ENCODE assay signal across 9 cellular contexts in the genomic region with DNA sequence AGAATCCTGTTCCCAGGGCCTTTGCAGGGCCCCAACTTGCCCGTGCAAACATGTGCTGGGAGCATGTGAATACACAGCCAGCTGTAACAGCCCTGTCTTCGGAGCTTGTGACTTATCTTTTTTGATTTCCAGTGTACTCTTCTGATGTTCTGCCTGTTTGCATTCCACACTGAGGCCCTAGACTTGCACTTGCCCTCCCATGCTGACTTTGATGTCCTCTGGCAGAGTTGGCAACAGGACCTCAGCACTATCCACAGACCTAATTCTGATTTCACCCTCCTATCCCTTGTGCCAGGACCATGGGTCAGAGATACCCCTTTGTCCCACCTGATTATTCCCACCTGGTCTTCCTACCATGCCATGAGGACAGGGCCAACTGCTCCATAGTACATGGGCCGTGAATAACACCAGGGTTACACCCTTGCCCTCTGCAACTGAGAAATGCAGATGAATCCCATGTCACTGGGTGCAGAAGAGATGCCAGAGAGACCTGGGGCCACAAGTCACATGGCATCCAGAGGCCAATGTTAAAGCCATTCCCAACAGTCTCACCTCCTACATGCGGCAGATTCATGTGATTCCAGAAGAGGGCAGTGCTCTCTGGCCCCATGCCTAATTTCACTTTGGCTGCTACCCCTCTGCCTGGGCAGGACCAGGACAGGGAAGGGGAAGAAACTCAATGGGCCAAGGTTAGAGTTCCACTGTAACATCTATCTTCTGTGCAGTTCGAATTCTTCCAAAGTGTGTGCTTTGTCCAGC. TPM values are rescaled to one million over a fixed set of nuclear protein-coding genes. Genes with fewer than 3 reads are reported as not detected.
DNase-seq lines count a peak whose midpoint lies in the region; ATAC-seq, FAIRE-seq and TF ChIP-seq lines count a peak whose summit lies in the region.
"Had no signal": no experiment of that assay in that cellular context is flagged by ENCODE, and none has a peak within 500 bp of the region (broad histone marks: within the 10 kb centered on the region; RNA-seq: fewer than 3 reads in every experiment).

No MANE protein-coding gene starts in this region.

- TF ChIP-seq POLR2A in endothelial cell of umbilical vein (IDR thresholded peaks at IDR 0.05; ENCODE audit: low read depth, low read length): no peak

- no peak overlapping the region for H3K27ac Mint-ChIP-seq in naive thymus-derived CD4-positive, alpha-beta T cell
- H3K27ac Mint-ChIP-seq: dendritic cell treated with granulocyte-macrophage colony-stimulating factor and Interleukin-4, amounts not matched to agents 40 ng/mL and 50 ng/mL, for 4 days had no signal

- no peaks in the 10 kb centered on the region for H3K4me1 Mint-ChIP-seq in naive thymus-derived CD4-positive, alpha-beta T cell

- H3K4me3 ChIP-seq in MM.1S (ENCODE audit: low read length) (no peak overlapping the region), endothelial cell of umbilical vein (replicated peaks in 1 of 3; ENCODE audit: insufficient read depth in 1 of 3, low read depth in 1 of 3, low read length in 3 of 3) (no peak overlapping the region)
- no peak overlapping the region for H3K4me3 ChIP-seq in naive thymus-derived CD4-positive, alpha-beta T cell (ENCODE audit: low read length)

- H3K27ac ChIP-seq in MM.1S (ENCODE audit: low read length) (no peak overlapping the region), endothelial cell of umbilical vein (ENCODE audit: insufficient read depth, low read depth, low read length) (no peak overlapping the region)
- H3K27ac ChIP-seq in naive thymus-derived CD4-positive, alpha-beta T cell (ENCODE audit: low read depth, low read length): no peak overlapping the region

- H3K9me3 ChIP-seq in MM.1S (replicated peaks; ENCODE audit: insufficient read depth, low read length) (no peaks in the 10 kb centered on the region), endothelial cell of umbilical vein (replicated peaks; ENCODE audit: control insufficient read depth, insufficient read depth, low read length) (no peaks in the 10 kb centered on the region)
- no peaks in the 10 kb centered on the region for H3K9me3 ChIP-seq in naive thymus-derived CD4-positive, alpha-beta T cell (ENCODE audit: control insufficient read depth in 2 of 3, low read length in 3 of 3)

- intact Hi-C loops in endothelial cell of umbilical vein (cut with micrococcal nuclease): loop anchor here (1.0 to 2.0 kb wide), 2 partner anchors 80 to 116 kb away; a partner anchor contains a TSS
- intact Hi-C loops in naive thymus-derived CD4-positive, alpha-beta T cell (cut with micrococcal nuclease): no loop called here

- peaks cover 0 to 3% (median 0%) of the 10 kb centered on the region in 11 donors for H3K9me3 Mint-ChIP-seq in naive thymus-derived CD4-positive, alpha-beta T cell
- H3K9me3 Mint-ChIP-seq: dendritic cell treated with granulocyte-macrophage colony-stimulating factor and Interleukin-4, amounts not matched to agents 40 ng/mL and 50 ng/mL, for 4 days had no signal

- POLR2A ChIA-PET in endothelial cell of umbilical vein (lab: Charles Lee): no interaction called here
- POLR2A ChIA-PET in naive thymus-derived CD4-positive, alpha-beta T cell (lab: Charles Lee): no interaction called here

- CTCF ChIA-PET in endothelial cell of umbilical vein (lab: Charles Lee): interaction anchor here (1.2 to 4.0 kb wide), 2 partner anchors 35 to 115 kb away, joined by 4 to 20 read pairs; no protein-coding TSS in a partner anchor
- CTCF ChIA-PET in naive thymus-derived CD4-positive, alpha-beta T cell (lab: Charles Lee): no interaction called here

- BruUV-seq in endothelial cell of umbilical vein (replicated peaks; lab: Mats Ljungman, UMichigan): no TSS peak

- H2AFZ ChIP-seq in MM.1S (ENCODE audit: low read length) (no peak overlapping the region), endothelial cell of umbilical vein (ENCODE audit: low read depth, low read length) (no peak overlapping the region)

- H3F3A ChIP-seq in MM.1S (ENCODE audit: insufficient read depth, low read length): no peaks in the 10 kb centered on the region

- H3K9ac ChIP-seq in MM.1S (ENCODE audit: low read length) (no peak overlapping the region), endothelial cell of umbilical vein (replicated peaks; ENCODE audit: extremely low read depth, insufficient read depth, low read length) (no peak overlapping the region)

- H3K36me3 ChIP-seq in MM.1S (replicated peaks; ENCODE audit: insufficient read depth, low read length) (no peaks in the 10 kb centered on the region), endothelial cell of umbilical vein (ENCODE audit: control insufficient read depth in 2 of 2, extremely low read depth in 1 of 2, insufficient read depth in 2 of 2, low read length in 2 of 2) (peaks cover 19 to 38% of the 10 kb centered on the region in 2 experiments)
- H3K36me3 ChIP-seq in naive thymus-derived CD4-positive, alpha-beta T cell (ENCODE audit: control insufficient read depth in 2 of 3, insufficient read depth in 3 of 3, low read length in 3 of 3): no peaks in the 10 kb centered on the region

- peaks cover 0 to 3% (median 3%) of the 10 kb centered on the region in 5 donors for H3K36me3 Mint-ChIP-seq in naive thymus-derived CD4-positive, alpha-beta T cell

- no peaks in the 10 kb centered on the region for H3K4me1 ChIP-seq in MM.1S (ENCODE audit: low read length)
- H3K4me1 ChIP-seq in endothelial cell of umbilical vein (ENCODE audit: control insufficient read depth, extremely low read depth, insufficient read depth, low read length): no peaks in the 10 kb centered on the region
- H3K4me1 ChIP-seq in naive thymus-derived CD4-positive, alpha-beta T cell (ENCODE audit: control insufficient read depth in 2 of 2, insufficient read depth in 2 of 2, low read length in 2 of 2): no peaks in the 10 kb centered on the region

- peak; percentile 40 for TF ChIP-seq CTCF in MM.1S (IDR thresholded peaks at IDR 0.05; ENCODE audit: low read length)
- peak; percentile 41 to 46 for TF ChIP-seq CTCF in endothelial cell of umbilical vein (IDR thresholded peaks at IDR 0.05; ENCODE audit: extremely low read depth in 1 of 2, insufficient read depth in 1 of 2, low read depth in 1 of 2, low read length in 2 of 2)

- FAIRE-seq in endothelial cell of umbilical vein (lab: Jason Lieb, UNC): peak; percentile 31

- H4K20me1 ChIP-seq in MM.1S (ENCODE audit: insufficient read depth, low read length) (no peaks in the 10 kb centered on the region), endothelial cell of umbilical vein (replicated peaks; ENCODE audit: control insufficient read depth, extremely low read depth, insufficient read depth, low read length) (no peaks in the 10 kb centered on the region)

- no peaks in the 10 kb centered on the region for H3K79me2 ChIP-seq in MM.1S (ENCODE audit: low read length)
- H3K79me2 ChIP-seq in endothelial cell of umbilical vein (ENCODE audit: control insufficient read depth, insufficient read depth, low read length): no peaks in the 10 kb centered on the region

- H3K9me2 ChIP-seq in MM.1S (replicated peaks; ENCODE audit: insufficient read depth, low read length): no peaks in the 10 kb centered on the region

- dilution Hi-C loops in endothelial cell of umbilical vein (cut with MboI; ENCODE audit: extremely low pct_ligation_motif_present, low sequenced_read_pairs): no loop called here

- peaks cover 0 to 18% (median 0%) of the 10 kb centered on the region in 5 donors for H3K27me3 Mint-ChIP-seq in naive thymus-derived CD4-positive, alpha-beta T cell
- H3K27me3 Mint-ChIP-seq: dendritic cell treated with granulocyte-macrophage colony-stimulating factor and Interleukin-4, amounts not matched to agents 40 ng/mL and 50 ng/mL, for 4 days had no signal

- ATAC-seq in naive thymus-derived CD4-positive, alpha-beta T cell: peak; percentile 50
- ATAC-seq in HG02610 (IDR thresholded peaks at IDR 0.05; ENCODE audit: unreplicated experiment): no peak
- no peak for ATAC-seq in HG03432 (IDR thresholded peaks at IDR 0.05; ENCODE audit: unreplicated experiment)

- H3K4me2 ChIP-seq in MM.1S (ENCODE audit: low read depth, low read length) (no peak overlapping the region), endothelial cell of umbilical vein (ENCODE audit: insufficient read depth, low read length) (no peak overlapping the region)

- H3K4me3 Mint-ChIP-seq in naive thymus-derived CD4-positive, alpha-beta T cell: peak overlapping the region in 1 of 10 donors; percentile 14
- H3K4me3 Mint-ChIP-seq: dendritic cell treated with granulocyte-macrophage colony-stimulating factor and Interleukin-4, amounts not matched to agents 40 ng/mL and 50 ng/mL, for 4 days had no signal

- H3K27me3 ChIP-seq in MM.1S (replicated peaks; ENCODE audit: insufficient read depth, low read length): no peaks in the 10 kb centered on the region
- no peaks in the 10 kb centered on the region for H3K27me3 ChIP-seq in endothelial cell of umbilical vein (ENCODE audit: control insufficient read depth in 2 of 2, insufficient read depth in 2 of 2, low read length in 2 of 2)
- H3K27me3 ChIP-seq in naive thymus-derived CD4-positive, alpha-beta T cell (ENCODE audit: control insufficient read depth in 2 of 2, insufficient read depth in 2 of 2, low read length in 2 of 2): no peaks in the 10 kb centered on the region

- H3K9me1 ChIP-seq in endothelial cell of umbilical vein (replicated peaks; ENCODE audit: control insufficient read depth, extremely low read depth, insufficient read depth, low read length): no peaks in the 10 kb centered on the region

- DNase-seq in DMS53 treated with DMSO at 0.1 percent for 48 hours (lab: John Stamatoyannopoulos, UW; ENCODE audit: unreplicated experiment) (peak; percentile 8), MM.1S (no peak), endothelial cell of umbilical vein (ENCODE audit: low read depth, low spot score) (peak; percentile 40), KG1 (lab: John Stamatoyannopoulos, UW) (no peak), Ammon's horn (ENCODE audit: low spot score) (no peak)
- no peak for DNase-seq in naive thymus-derived CD4-positive, alpha-beta T cell

TF ChIP-seq in endothelial cell of umbilical vein, 7 proteins besides CTCF, POLR2A, EP300 and RAD21 (continues in another document):
- TF ChIP-seq EZH2 (IDR thresholded peaks at IDR 0.05; ENCODE audit: borderline replicate concordance, low read depth, low read length, severe bottlenecking) (no peak), JUN (IDR thresholded peaks at IDR 0.05; ENCODE audit: borderline replicate concordance, insufficient read depth, insufficient read length, low read depth) (no peak), GATA2 (IDR thresholded peaks at IDR 0.05; ENCODE audit: insufficient read depth, insufficient read length, low read depth, low read length) (no peak)

RNA-seq across cellular contexts. Expression of a gene that starts 43.0 kb away (rescaled TPM):
- 125 and 127 TPM in 2 replicates for total RNA-seq in endothelial cell of umbilical vein
- 47.3 and 57.0 TPM in 2 replicates for polyA plus RNA-seq in endothelial cell of umbilical vein
- 57.7 and 58.7 TPM in 2 replicates for polyA plus RNA-seq in endothelial cell of umbilical vein (2011; cell fraction: cytosol; rRNA removed)
- polyA plus RNA-seq in endothelial cell of umbilical vein (2011; cell fraction: nucleus; rRNA removed): 56.4 and 65.3 TPM in 2 replicates
- polyA plus RNA-seq in endothelial cell of umbilical vein (2012): 69.3 and 95.7 TPM in 2 replicates
- 130 and 131 TPM in 2 replicates for polyA minus RNA-seq in endothelial cell of umbilical vein
- 4.7 TPM for polyA minus RNA-seq in endothelial cell of umbilical vein (2011; cell fraction: cytosol; rRNA and poly(A)+ RNA removed)
- polyA minus RNA-seq in endothelial cell of umbilical vein (2011; cell fraction: nucleus; rRNA and poly(A)+ RNA removed): 35.8 and 46.7 TPM in 2 replicates
- total RNA-seq in naive thymus-derived CD4-positive, alpha-beta T cell: 1 to 10 TPM; 2.2 to 8.7 (median 2.5) TPM
- polyA plus RNA-seq in naive thymus-derived CD4-positive, alpha-beta T cell: 1 to 10 TPM; 1.6 to 1.8 TPM

Comparison
In these comparisons a context has a peak if more than half of its experiments do, and no peak if none do; other contexts are left out.
1. DNase-seq: peak in DMS53 treated with DMSO at 0.1 percent for 48 hours (single experiment) and endothelial cell of umbilical vein (single experiment); none in MM.1S (single experiment), naive thymus-derived CD4-positive, alpha-beta T cell (0 of 9), KG1 (single experiment) and Ammon's horn (single experiment).
2. RNA of a gene that starts 43.0 kb away (total RNA-seq): 125 to 127 TPM in endothelial cell of umbilical vein; 2.2 to 8.7 TPM in naive thymus-derived CD4-positive, alpha-beta T cell; every median in the first group is over 10 times any median in the second.